ENCODE assay signal across 1 cellular context in the genomic region with DNA sequence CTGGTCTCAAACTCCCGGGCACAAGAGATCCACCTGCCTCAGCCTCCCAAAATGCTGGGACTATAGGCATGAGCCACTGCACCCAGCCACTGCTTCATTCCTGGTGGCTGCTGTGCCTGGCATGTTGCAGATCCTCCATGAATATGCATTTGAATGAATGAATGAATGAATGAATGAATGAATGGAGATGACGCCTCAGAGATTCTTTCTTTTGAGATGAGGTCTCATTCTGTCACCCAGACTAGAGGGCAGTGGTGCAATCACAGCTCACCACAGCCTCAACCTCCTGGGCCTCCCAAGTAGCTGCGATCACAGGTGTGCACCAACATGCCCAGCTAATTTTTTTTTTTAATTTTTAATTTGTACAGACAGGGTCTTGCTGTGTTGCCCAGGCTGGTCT.
TF ChIP-seq lines count a peak whose summit lies in the region.

No MANE protein-coding gene starts in this region.

TF ChIP-seq in GM12878, 131 proteins besides CTCF, POLR2A, EP300 and RAD21:
- TF ChIP-seq MTA2 (IDR thresholded peaks at IDR 0.05; ENCODE audit: low read depth) (no peak), HCFC1 (IDR thresholded peaks at IDR 0.05; ENCODE audit: low read length) (no peak), ZNF24 (IDR thresholded peaks at IDR 0.05) (peak; percentile 97), PAX8 (IDR thresholded peaks at IDR 0.05) (no peak), EGR1 (IDR thresholded peaks at IDR 0.05; ENCODE audit: borderline replicate concordance in 1 of 2, low read depth in 2 of 2, low read length in 2 of 2) (no peak), EED (IDR thresholded peaks at IDR 0.05; ENCODE audit: low read depth) (no peak)
